Comparison of ENCODE assay signal across 8 cellular contexts in genomic region chr6:152981989-152982767, GRCh38. TPM values are rescaled to one million over a fixed set of nuclear protein-coding genes. Genes with fewer than 3 reads are reported as not detected.
DNase-seq lines count a peak whose midpoint lies in the region; ATAC-seq and TF ChIP-seq lines count a peak whose summit lies in the region.

No MANE protein-coding gene starts in this region.

- H3K36me3 ChIP-seq in parathyroid adenoma (ENCODE audit: control insufficient read depth, insufficient read depth, low read length): no peaks in the 10 kb centered on the region

- no peaks in the 10 kb centered on the region for H3K27me3 Mint-ChIP-seq in T-helper 2 cell treated with Interferon-gamma antibody and Interleukin-4, amounts not matched to agents 5 μg/mL and 100 μg/mL, for 36 hours (ENCODE audit: low read depth)
- peaks cover 0 to 2% (median 1%) of the 10 kb centered on the region in 3 donors for H3K27me3 Mint-ChIP-seq in CD14-positive monocyte (ENCODE audit: low read depth in 3 of 3)

- peaks cover 13% of the 10 kb centered on the region for H3K4me1 ChIP-seq in parathyroid adenoma

- H3K9me3 Mint-ChIP-seq in T-helper 2 cell treated with Interferon-gamma antibody and Interleukin-4, amounts not matched to agents 5 μg/mL and 100 μg/mL, for 36 hours: no peaks in the 10 kb centered on the region
- peaks cover 0 to 2% (median 0%) of the 10 kb centered on the region in 7 donors for H3K9me3 Mint-ChIP-seq in CD14-positive monocyte

- peak overlapping the region; percentile 81 for H3K4me3 Mint-ChIP-seq in T-helper 2 cell treated with Interferon-gamma antibody and Interleukin-4, amounts not matched to agents 5 μg/mL and 100 μg/mL, for 36 hours
- peak overlapping the region in 1 of 2 donors; percentile 65 for H3K4me3 Mint-ChIP-seq in CD14-positive monocyte

- DNase-seq in DMS53 (lab: John Stamatoyannopoulos, UW) (peak; percentile 49), DMS53 treated with DMSO at 0.1 percent for 48 hours (lab: John Stamatoyannopoulos, UW; ENCODE audit: unreplicated experiment) (no peak), fibroblast of pulmonary artery (ENCODE audit: low read depth) (no peak), CD14-positive monocyte (ENCODE audit: low spot score) (no peak), DMS153 (lab: John Stamatoyannopoulos, UW) (no peak)
- peak; percentile 33 for DNase-seq in T-helper 2 cell treated with Interferon-gamma antibody and Interleukin-4, amounts not matched to agents 5 μg/mL and 100 μg/mL, for 36 hours (ENCODE audit: low spot score)

- intact Hi-C loops in CD14-positive monocyte (cut with micrococcal nuclease): no loop called here

- H2AFZ ChIP-seq in parathyroid adenoma: no peak overlapping the region

- H3K9ac ChIP-seq in parathyroid adenoma: no peak overlapping the region

- no peaks in the 10 kb centered on the region for H3K27me3 ChIP-seq in parathyroid adenoma (ENCODE audit: control insufficient read depth, insufficient read depth, low read length)

- no peak overlapping the region for H3K27ac ChIP-seq in parathyroid adenoma

- no peaks in the 10 kb centered on the region for H3K9me3 ChIP-seq in parathyroid adenoma (ENCODE audit: control insufficient read depth, low read length)

- ATAC-seq in HG02885 (IDR thresholded peaks at IDR 0.05; ENCODE audit: poor library complexity, unreplicated experiment): peak; percentile 1

- peaks cover 25% of the 10 kb centered on the region for H3K79me2 ChIP-seq in parathyroid adenoma

- peak overlapping the region; percentile 82 for H3K27ac Mint-ChIP-seq in T-helper 2 cell treated with Interferon-gamma antibody and Interleukin-4, amounts not matched to agents 5 μg/mL and 100 μg/mL, for 36 hours
- H3K27ac Mint-ChIP-seq in CD14-positive monocyte: no peak overlapping the region

- H3K4me1 Mint-ChIP-seq in T-helper 2 cell treated with Interferon-gamma antibody and Interleukin-4, amounts not matched to agents 5 μg/mL and 100 μg/mL, for 36 hours (ENCODE audit: low read depth): peaks cover 56% of the 10 kb centered on the region
- H3K4me1 Mint-ChIP-seq in CD14-positive monocyte: peaks cover 55% of the 10 kb centered on the region

- H3K4me3 ChIP-seq in fibroblast of pulmonary artery (replicated peaks; ENCODE audit: low read depth, low read length): peak overlapping the region; percentile 78
- H3K4me3 ChIP-seq in parathyroid adenoma (ENCODE audit: low read depth, low read length): peak overlapping the region; percentile 91

- peaks cover 56% of the 10 kb centered on the region for H3K36me3 Mint-ChIP-seq in T-helper 2 cell treated with Interferon-gamma antibody and Interleukin-4, amounts not matched to agents 5 μg/mL and 100 μg/mL, for 36 hours (ENCODE audit: low read depth)
- peaks cover 1 to 3% of the 10 kb centered on the region in 2 donors for H3K36me3 Mint-ChIP-seq in CD14-positive monocyte

- peak overlapping the region; percentile 84 for H3K4me2 ChIP-seq in parathyroid adenoma (ENCODE audit: low read length)

- no peak for TF ChIP-seq CTCF in fibroblast of pulmonary artery (IDR thresholded peaks at IDR 0.05; ENCODE audit: low read length, missing control alignments)
- no peak for TF ChIP-seq CTCF in parathyroid adenoma (IDR thresholded peaks at IDR 0.05)
- no peak for TF ChIP-seq CTCF in CD14-positive monocyte (IDR thresholded peaks at IDR 0.05)

RNA-seq across cellular contexts. Expression of gene FBXO5, which starts 0.7 kb away (rescaled TPM):
- polyA plus RNA-seq in CD14-positive monocyte: 1 to 10 TPM; 1.3 to 1.9 TPM

RNA-seq across cellular contexts. Expression of gene MTRF1L, which starts 20.3 kb away (rescaled TPM):
- polyA plus RNA-seq in CD14-positive monocyte: 10 to 100 TPM; 10.8 to 12.8 TPM

Comparison
In these comparisons a context has a peak if more than half of its experiments do, and no peak if none do; other contexts are left out.
1. DNase-seq: peak in DMS53 (single experiment) and T-helper 2 cell treated with Interferon-gamma antibody and Interleukin-4, amounts not matched to agents 5 μg/mL and 100 μg/mL, for 36 hours (single experiment); none in DMS53 treated with DMSO at 0.1 percent for 48 hours (single experiment), fibroblast of pulmonary artery (single experiment), CD14-positive monocyte (single experiment) and DMS153 (single experiment).